ENCODE assay signal across 15 cellular contexts in genomic region chr14:100446572-100446971, GRCh38.
A peak's percentile ranks its signal among the peaks of the same experiment; 100 is the strongest.
DNase-seq lines count a peak whose midpoint lies in the region; ATAC-seq, FAIRE-seq and TF ChIP-seq lines count a peak whose summit lies in the region.
"Had no signal": no experiment of that assay in that cellular context is flagged by ENCODE, and none has a peak within 500 bp of the region (broad histone marks: within the 10 kb centered on the region; RNA-seq: fewer than 3 reads in every experiment).

No MANE protein-coding gene starts in this region.

- no peaks in the 10 kb centered on the region for H3K9me3 ChIP-seq in astrocyte (ENCODE audit: insufficient read depth, low read depth, low read length)
- H3K9me3 ChIP-seq: BLaER1, psoas muscle, vagina had no signal

- H3K9me3 Mint-ChIP-seq in astrocyte (ENCODE audit: unreplicated experiment) = no peaks in the 10 kb centered on the region

- H3K36me3 ChIP-seq in astrocyte (ENCODE audit: insufficient read depth, low read length) = no peaks in the 10 kb centered on the region
- H3K36me3 ChIP-seq: BLaER1, vagina had no signal

- no peaks in the 10 kb centered on the region for H3K27me3 ChIP-seq in astrocyte (ENCODE audit: insufficient read depth, low read length)
- H3K27me3 ChIP-seq: BLaER1, vagina had no signal

- H3K4me3 ChIP-seq in astrocyte (ENCODE audit: insufficient read depth, low read depth, low read length) = no peak overlapping the region
- H3K4me3 ChIP-seq: BLaER1, psoas muscle, vagina had no signal

- DNase-seq in stimulated activated CD4-positive, alpha-beta T cell treated with anti-CD3 and anti-CD28 coated beads, Interleukin-15, amount 100 ng/mL, for 24 hours = peak; percentile 25
- no peak for DNase-seq in stimulated activated CD4-positive, alpha-beta T cell treated with anti-CD3 and anti-CD28 coated beads, Interleukin-4, amount 100 ng/mL, for 4 hours
- DNase-seq in NCI-H2171 treated with DMSO at 0.1 percent for 48 hours (lab: John Stamatoyannopoulos, UW) = peak; percentile 91
- peak; percentile 35 for DNase-seq in astrocyte (ENCODE audit: low read depth)
- DNase-seq in stimulated activated CD8-positive, alpha-beta memory T cell treated with anti-CD3 and anti-CD28 coated beads, Interleukin-4, amount 100 ng/mL, for 48 hours = peak; percentile 56
- no peak for DNase-seq in head of caudate nucleus
- DNase-seq: left cardiac atrium, NCI-H1092, NCI-H774, psoas muscle, SHP77 treated with DMSO at 0.1 percent for 48 hours had no signal

- no peaks in the 10 kb centered on the region for H3K27me3 Mint-ChIP-seq in astrocyte (ENCODE audit: low read depth, unreplicated experiment)

- H3K4me1 ChIP-seq in astrocyte (ENCODE audit: insufficient read depth, low read length) = peaks cover 14% of the 10 kb centered on the region
- H3K4me1 ChIP-seq: psoas muscle, vagina had no signal

- H3K36me3 Mint-ChIP-seq in astrocyte (ENCODE audit: low read depth, unreplicated experiment) = no peaks in the 10 kb centered on the region

- no peak overlapping the region for H3K4me2 ChIP-seq in astrocyte (ENCODE audit: low read length)

- H4K20me1 ChIP-seq in astrocyte (ENCODE audit: insufficient read depth, low read length) = peaks cover 4% of the 10 kb centered on the region

- peaks cover 16% of the 10 kb centered on the region for H3K4me1 Mint-ChIP-seq in astrocyte (ENCODE audit: low read depth, unreplicated experiment)

- H3K4me3 Mint-ChIP-seq in astrocyte (ENCODE audit: unreplicated experiment) = no peak overlapping the region

- H3K79me2 ChIP-seq in astrocyte (ENCODE audit: insufficient read depth, low read length) = no peaks in the 10 kb centered on the region

- no peak overlapping the region for H3K9ac ChIP-seq in astrocyte (ENCODE audit: low read length)
- H3K9ac ChIP-seq: BLaER1 had no signal

- intact Hi-C loops in head of caudate nucleus (cut with DNase I) = no loop called here

- no peak overlapping the region for H3K27ac Mint-ChIP-seq in astrocyte (ENCODE audit: unreplicated experiment)

- no peak overlapping the region for H3K27ac ChIP-seq in astrocyte (ENCODE audit: low read depth, low read length)
- H3K27ac ChIP-seq: psoas muscle, vagina had no signal

- ATAC-seq in GM21447 (IDR thresholded peaks at IDR 0.05; ENCODE audit: unreplicated experiment) (no peak), HG03025 (IDR thresholded peaks at IDR 0.05; ENCODE audit: low FRiP score, unreplicated experiment) (no peak)
- ATAC-seq: psoas muscle had no signal

- H2AFZ ChIP-seq in astrocyte (ENCODE audit: low read depth, low read length) = no peak overlapping the region

- TF ChIP-seq CTCF in astrocyte (IDR thresholded peaks at IDR 0.05; ENCODE audit: insufficient read depth, low read depth, low read length) = no peak

- no peak for FAIRE-seq in astrocyte (lab: Jason Lieb, UNC)

Comparison
In these comparisons a context has a peak if more than half of its experiments do, and no peak if none do; other contexts are left out.
1. DNase-seq: peak in stimulated activated CD4-positive, alpha-beta T cell treated with anti-CD3 and anti-CD28 coated beads, Interleukin-15, amount 100 ng/mL, for 24 hours (single experiment), NCI-H2171 treated with DMSO at 0.1 percent for 48 hours (single experiment), astrocyte (single experiment) and stimulated activated CD8-positive, alpha-beta memory T cell treated with anti-CD3 and anti-CD28 coated beads, Interleukin-4, amount 100 ng/mL, for 48 hours (single experiment); none in stimulated activated CD4-positive, alpha-beta T cell treated with anti-CD3 and anti-CD28 coated beads, Interleukin-4, amount 100 ng/mL, for 4 hours (0 of 2) and head of caudate nucleus (0 of 42).